Comparison of ENCODE assay signal across 1 cellular context in the genomic region with DNA sequence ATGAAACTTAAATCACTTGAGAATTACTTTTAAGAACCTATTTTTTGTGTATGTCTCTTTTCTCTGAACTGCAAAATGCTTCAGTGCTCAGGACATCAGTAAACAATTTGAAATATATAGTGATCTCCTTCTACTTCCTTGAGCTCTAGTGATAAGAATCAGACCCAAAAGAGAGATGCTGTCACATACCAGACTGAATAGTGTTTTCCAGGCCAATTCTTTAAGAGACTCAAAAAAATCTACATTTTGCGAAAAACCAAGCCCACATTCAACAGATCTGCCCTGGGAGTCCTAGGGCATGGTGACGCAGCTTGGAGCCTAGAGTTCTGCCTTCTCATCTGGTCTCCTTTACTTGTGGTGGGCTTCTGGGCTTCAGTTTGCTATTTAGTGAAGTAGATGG.
TF ChIP-seq lines count a peak whose summit lies in the region.

No MANE protein-coding gene starts in this region.

TF ChIP-seq in GM23338, 12 proteins besides CTCF, POLR2A, EP300 and RAD21 (continued from another document):
- TF ChIP-seq, protein P1, sequence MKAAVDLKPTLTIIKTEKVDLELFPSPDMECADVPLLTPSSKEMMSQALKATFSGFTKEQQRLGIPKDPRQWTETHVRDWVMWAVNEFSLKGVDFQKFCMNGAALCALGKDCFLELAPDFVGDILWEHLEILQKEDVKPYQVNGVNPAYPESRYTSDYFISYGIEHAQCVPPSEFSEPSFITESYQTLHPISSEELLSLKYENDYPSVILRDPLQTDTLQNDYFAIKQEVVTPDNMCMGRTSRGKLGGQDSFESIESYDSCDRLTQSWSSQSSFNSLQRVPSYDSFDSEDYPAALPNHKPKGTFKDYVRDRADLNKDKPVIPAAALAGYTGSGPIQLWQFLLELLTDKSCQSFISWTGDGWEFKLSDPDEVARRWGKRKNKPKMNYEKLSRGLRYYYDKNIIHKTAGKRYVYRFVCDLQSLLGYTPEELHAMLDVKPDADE (IDR thresholded peaks at IDR 0.05), result no peak
- TF ChIP-seq JUNB (IDR thresholded peaks at IDR 0.05; ENCODE audit: unreplicated experiment), result no peak
- TF ChIP-seq, protein P2, sequence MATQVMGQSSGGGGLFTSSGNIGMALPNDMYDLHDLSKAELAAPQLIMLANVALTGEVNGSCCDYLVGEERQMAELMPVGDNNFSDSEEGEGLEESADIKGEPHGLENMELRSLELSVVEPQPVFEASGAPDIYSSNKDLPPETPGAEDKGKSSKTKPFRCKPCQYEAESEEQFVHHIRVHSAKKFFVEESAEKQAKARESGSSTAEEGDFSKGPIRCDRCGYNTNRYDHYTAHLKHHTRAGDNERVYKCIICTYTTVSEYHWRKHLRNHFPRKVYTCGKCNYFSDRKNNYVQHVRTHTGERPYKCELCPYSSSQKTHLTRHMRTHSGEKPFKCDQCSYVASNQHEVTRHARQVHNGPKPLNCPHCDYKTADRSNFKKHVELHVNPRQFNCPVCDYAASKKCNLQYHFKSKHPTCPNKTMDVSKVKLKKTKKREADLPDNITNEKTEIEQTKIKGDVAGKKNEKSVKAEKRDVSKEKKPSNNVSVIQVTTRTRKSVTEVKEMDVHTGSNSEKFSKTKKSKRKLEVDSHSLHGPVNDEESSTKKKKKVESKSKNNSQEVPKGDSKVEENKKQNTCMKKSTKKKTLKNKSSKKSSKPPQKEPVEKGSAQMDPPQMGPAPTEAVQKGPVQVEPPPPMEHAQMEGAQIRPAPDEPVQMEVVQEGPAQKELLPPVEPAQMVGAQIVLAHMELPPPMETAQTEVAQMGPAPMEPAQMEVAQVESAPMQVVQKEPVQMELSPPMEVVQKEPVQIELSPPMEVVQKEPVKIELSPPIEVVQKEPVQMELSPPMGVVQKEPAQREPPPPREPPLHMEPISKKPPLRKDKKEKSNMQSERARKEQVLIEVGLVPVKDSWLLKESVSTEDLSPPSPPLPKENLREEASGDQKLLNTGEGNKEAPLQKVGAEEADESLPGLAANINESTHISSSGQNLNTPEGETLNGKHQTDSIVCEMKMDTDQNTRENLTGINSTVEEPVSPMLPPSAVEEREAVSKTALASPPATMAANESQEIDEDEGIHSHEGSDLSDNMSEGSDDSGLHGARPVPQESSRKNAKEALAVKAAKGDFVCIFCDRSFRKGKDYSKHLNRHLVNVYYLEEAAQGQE (IDR thresholded peaks at IDR 0.05; ENCODE audit: unreplicated experiment), result no peak
- TF ChIP-seq, protein P3, sequence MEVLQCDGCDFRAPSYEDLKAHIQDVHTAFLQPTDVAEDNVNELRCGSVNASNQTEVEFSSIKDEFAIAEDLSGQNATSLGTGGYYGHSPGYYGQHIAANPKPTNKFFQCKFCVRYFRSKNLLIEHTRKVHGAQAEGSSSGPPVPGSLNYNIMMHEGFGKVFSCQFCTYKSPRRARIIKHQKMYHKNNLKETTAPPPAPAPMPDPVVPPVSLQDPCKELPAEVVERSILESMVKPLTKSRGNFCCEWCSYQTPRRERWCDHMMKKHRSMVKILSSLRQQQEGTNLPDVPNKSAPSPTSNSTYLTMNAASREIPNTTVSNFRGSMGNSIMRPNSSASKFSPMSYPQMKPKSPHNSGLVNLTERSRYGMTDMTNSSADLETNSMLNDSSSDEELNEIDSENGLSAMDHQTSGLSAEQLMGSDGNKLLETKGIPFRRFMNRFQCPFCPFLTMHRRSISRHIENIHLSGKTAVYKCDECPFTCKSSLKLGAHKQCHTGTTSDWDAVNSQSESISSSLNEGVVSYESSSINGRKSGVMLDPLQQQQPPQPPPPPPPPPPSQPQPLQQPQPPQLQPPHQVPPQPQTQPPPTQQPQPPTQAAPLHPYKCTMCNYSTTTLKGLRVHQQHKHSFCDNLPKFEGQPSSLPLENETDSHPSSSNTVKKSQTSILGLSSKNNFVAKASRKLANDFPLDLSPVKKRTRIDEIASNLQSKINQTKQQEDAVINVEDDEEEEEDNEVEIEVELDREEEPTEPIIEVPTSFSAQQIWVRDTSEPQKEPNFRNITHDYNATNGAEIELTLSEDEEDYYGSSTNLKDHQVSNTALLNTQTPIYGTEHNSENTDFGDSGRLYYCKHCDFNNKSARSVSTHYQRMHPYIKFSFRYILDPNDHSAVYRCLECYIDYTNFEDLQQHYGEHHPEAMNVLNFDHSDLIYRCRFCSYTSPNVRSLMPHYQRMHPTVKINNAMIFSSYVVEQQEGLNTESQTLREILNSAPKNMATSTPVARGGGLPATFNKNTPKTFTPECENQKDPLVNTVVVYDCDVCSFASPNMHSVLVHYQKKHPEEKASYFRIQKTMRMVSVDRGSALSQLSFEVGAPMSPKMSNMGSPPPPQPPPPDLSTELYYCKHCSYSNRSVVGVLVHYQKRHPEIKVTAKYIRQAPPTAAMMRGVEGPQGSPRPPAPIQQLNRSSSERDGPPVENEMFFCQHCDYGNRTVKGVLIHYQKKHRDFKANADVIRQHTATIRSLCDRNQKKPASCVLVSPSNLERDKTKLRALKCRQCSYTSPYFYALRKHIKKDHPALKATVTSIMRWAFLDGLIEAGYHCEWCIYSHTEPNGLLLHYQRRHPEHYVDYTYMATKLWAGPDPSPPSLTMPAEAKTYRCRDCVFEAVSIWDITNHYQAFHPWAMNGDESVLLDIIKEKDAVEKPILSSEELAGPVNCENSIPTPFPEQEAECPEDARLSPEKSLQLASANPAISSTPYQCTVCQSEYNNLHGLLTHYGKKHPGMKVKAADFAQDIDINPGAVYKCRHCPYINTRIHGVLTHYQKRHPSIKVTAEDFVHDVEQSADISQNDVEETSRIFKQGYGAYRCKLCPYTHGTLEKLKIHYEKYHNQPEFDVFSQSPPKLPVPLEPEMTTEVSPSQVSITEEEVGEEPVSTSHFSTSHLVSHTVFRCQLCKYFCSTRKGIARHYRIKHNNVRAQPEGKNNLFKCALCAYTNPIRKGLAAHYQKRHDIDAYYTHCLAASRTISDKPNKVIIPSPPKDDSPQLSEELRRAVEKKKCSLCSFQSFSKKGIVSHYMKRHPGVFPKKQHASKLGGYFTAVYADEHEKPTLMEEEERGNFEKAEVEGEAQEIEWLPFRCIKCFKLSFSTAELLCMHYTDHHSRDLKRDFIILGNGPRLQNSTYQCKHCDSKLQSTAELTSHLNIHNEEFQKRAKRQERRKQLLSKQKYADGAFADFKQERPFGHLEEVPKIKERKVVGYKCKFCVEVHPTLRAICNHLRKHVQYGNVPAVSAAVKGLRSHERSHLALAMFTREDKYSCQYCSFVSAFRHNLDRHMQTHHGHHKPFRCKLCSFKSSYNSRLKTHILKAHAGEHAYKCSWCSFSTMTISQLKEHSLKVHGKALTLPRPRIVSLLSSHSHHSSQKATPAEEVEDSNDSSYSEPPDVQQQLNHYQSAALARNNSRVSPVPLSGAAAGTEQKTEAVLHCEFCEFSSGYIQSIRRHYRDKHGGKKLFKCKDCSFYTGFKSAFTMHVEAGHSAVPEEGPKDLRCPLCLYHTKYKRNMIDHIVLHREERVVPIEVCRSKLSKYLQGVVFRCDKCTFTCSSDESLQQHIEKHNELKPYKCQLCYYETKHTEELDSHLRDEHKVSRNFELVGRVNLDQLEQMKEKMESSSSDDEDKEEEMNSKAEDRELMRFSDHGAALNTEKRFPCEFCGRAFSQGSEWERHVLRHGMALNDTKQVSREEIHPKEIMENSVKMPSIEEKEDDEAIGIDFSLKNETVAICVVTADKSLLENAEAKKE (CRISPR knock-in tag; IDR thresholded peaks at IDR 0.05), result no peak
- no peak for TF ChIP-seq CREB1 (CRISPR knock-in tag; IDR thresholded peaks at IDR 0.05; ENCODE audit: low read depth)
- no peak for TF ChIP-seq ZNF114 (CRISPR knock-in tag; IDR thresholded peaks at IDR 0.05)
